25 cellular contexts compared by ENCODE assay signal in the genomic region with DNA sequence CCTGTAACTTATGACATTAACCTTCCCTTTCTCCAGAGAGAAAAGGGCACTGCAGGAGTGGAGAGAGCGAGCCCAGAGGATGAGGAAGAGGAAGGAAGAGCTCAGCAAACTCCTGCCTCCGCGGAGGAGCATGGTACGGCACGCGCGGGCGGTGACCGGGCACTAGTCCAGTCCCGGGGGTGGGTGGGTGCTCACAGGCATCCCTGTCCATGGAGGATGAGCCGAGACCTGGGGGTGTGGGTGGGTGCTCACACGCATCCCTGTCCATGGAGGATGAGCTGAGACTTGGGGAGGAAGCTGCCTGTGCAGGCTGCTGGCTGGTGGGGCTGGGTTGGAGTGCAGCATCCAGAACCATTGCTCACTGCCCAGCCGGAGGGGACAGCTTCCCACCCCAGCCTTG.
"Had no signal": no experiment of that assay in that cellular context is flagged by ENCODE, and none has a peak within 500 bp of the region (broad histone marks: within the 10 kb centered on the region; RNA-seq: fewer than 3 reads in every experiment).

No MANE protein-coding gene starts in this region.

- DNase-seq: activated CD4-positive, alpha-beta T cell treated with anti-CD3 and anti-CD28 coated beads for 4 hours; activated CD4-positive, alpha-beta T cell treated with anti-CD3 and anti-CD28 coated beads, Interleukin-2, amount 50 U/mL, for 4 hours; activated CD8-positive, alpha-beta memory T cell treated with anti-CD3 and anti-CD28 coated beads for 24 hours; activated gamma-delta T cell treated with Interleukin-2 at 50 U/mL for 16 hours; activated naive CD8-positive, alpha-beta T cell treated with anti-CD3 and anti-CD28 coated beads, Interleukin-2, amount 50 U/mL, for 24 hours; amygdala; cerebellar nuclear complex; foreskin fibroblast; heart left ventricle; midbrain; naive thymus-derived CD4-positive, alpha-beta T cell; psoas muscle; stimulated activated CD4-positive, alpha-beta T cell treated with anti-CD3 and anti-CD28 coated beads, Interleukin-15, amount 100 ng/mL, for 24 hours; stimulated activated CD4-positive, alpha-beta T cell treated with anti-CD3 and anti-CD28 coated beads, Interleukin-2, amount 100 ng/mL, for 24 hours; stimulated activated naive B cell treated with anti-CD40 and anti-IgM and Interleukin-4, amounts not matched to agents 10 μg/mL and 1 μg/mL and 100 μg/mL, for 72 hours; T-helper 1 cell had no signal

- H3K9me3 ChIP-seq: heart left ventricle, ovary, psoas muscle, tibial nerve had no signal

- H3K27me3 ChIP-seq: heart left ventricle, ovary, tibial nerve had no signal

- ATAC-seq: activated naive CD8-positive, alpha-beta T cell treated with anti-CD3 and anti-CD28 coated beads, Interleukin-2, amount 50 U/mL, for 24 hours; esophagus mucosa; heart left ventricle; naive thymus-derived CD4-positive, alpha-beta T cell; psoas muscle; stimulated activated naive B cell treated with anti-CD40 and anti-IgM and Interleukin-4, amounts not matched to agents 10 μg/mL and 1 μg/mL and 100 μg/mL, for 72 hours had no signal

- H3K4me2 ChIP-seq: smooth muscle cell had no signal

- H3K4me3 Mint-ChIP-seq: activated naive CD4-positive, alpha-beta T cell treated with anti-CD3 and anti-CD28 coated beads, Interleukin-2, amount 50 U/mL, for 24 hours; activated naive CD8-positive, alpha-beta T cell treated with anti-CD3 and anti-CD28 coated beads, Interleukin-2, amount 50 U/mL, for 24 hours; activated T-helper 1 cell treated with anti-CD3 and anti-CD28 coated beads, Interleukin-12 subunit alpha, Interleukin-12 subunit beta, Interleukin-2, Interleukin-4 antibody, amounts not matched to agents 30 ng/mL and 10 ng/mL and 1 ng/mL, durations not matched to agents 14 hours and 24 hours and 36 hours; memory B cell; naive thymus-derived CD4-positive, alpha-beta T cell; stimulated activated naive B cell treated with anti-CD40 and anti-IgM and Interleukin-4, amounts not matched to agents 10 μg/mL and 1 μg/mL and 100 μg/mL, for 72 hours had no signal

- H3K4me1 Mint-ChIP-seq: activated naive CD8-positive, alpha-beta T cell treated with anti-CD3 and anti-CD28 coated beads, Interleukin-2, amount 50 U/mL, for 24 hours had no signal

- H3K9me3 Mint-ChIP-seq: activated naive CD4-positive, alpha-beta T cell treated with anti-CD3 and anti-CD28 coated beads, Interleukin-2, amount 50 U/mL, for 24 hours; activated naive CD8-positive, alpha-beta T cell treated with anti-CD3 and anti-CD28 coated beads, Interleukin-2, amount 50 U/mL, for 24 hours; activated T-helper 1 cell treated with anti-CD3 and anti-CD28 coated beads, Interleukin-12 subunit alpha, Interleukin-12 subunit beta, Interleukin-2, Interleukin-4 antibody, amounts not matched to agents 30 ng/mL and 10 ng/mL and 1 ng/mL, durations not matched to agents 14 hours and 24 hours and 36 hours had no signal

- H3K27ac ChIP-seq: coronary artery, heart left ventricle, ovary, psoas muscle, tibial nerve, VCaP had no signal

- H3K27me3 Mint-ChIP-seq: activated naive CD4-positive, alpha-beta T cell treated with anti-CD3 and anti-CD28 coated beads, Interleukin-2, amount 50 U/mL, for 24 hours; activated naive CD8-positive, alpha-beta T cell treated with anti-CD3 and anti-CD28 coated beads, Interleukin-2, amount 50 U/mL, for 24 hours; memory B cell; naive thymus-derived CD4-positive, alpha-beta T cell; stimulated activated naive B cell treated with anti-CD40 and anti-IgM and Interleukin-4, amounts not matched to agents 10 μg/mL and 1 μg/mL and 100 μg/mL, for 72 hours had no signal

- H3K36me3 Mint-ChIP-seq: naive thymus-derived CD4-positive, alpha-beta T cell had no signal

- H3K27ac Mint-ChIP-seq: activated naive CD4-positive, alpha-beta T cell treated with anti-CD3 and anti-CD28 coated beads, Interleukin-2, amount 50 U/mL, for 24 hours; activated naive CD8-positive, alpha-beta T cell treated with anti-CD3 and anti-CD28 coated beads, Interleukin-2, amount 50 U/mL, for 24 hours; activated T-helper 1 cell treated with anti-CD3 and anti-CD28 coated beads, Interleukin-12 subunit alpha, Interleukin-12 subunit beta, Interleukin-2, Interleukin-4 antibody, amounts not matched to agents 30 ng/mL and 10 ng/mL and 1 ng/mL, durations not matched to agents 14 hours and 24 hours and 36 hours; memory B cell; naive thymus-derived CD4-positive, alpha-beta T cell had no signal

- H3K36me3 ChIP-seq: ovary had no signal

- H3K4me3 ChIP-seq: coronary artery, heart left ventricle, ovary, psoas muscle, smooth muscle cell, tibial nerve had no signal

- H3K4me1 ChIP-seq: heart left ventricle, psoas muscle had no signal
